10 cellular contexts compared by ENCODE assay signal in genomic region chr10:46283217-46283944, GRCh38. TPM values are rescaled to one million over a fixed set of nuclear protein-coding genes. Genes with fewer than 3 reads are reported as not detected.
DNase-seq lines count a peak whose midpoint lies in the region; ATAC-seq and TF ChIP-seq lines count a peak whose summit lies in the region.
"Had no signal": no experiment of that assay in that cellular context is flagged by ENCODE, and none has a peak within 500 bp of the region (broad histone marks: within the 10 kb centered on the region; RNA-seq: fewer than 3 reads in every experiment).

No MANE protein-coding gene starts in this region.

- TF ChIP-seq EP300 in gastroesophageal sphincter (IDR thresholded peaks at IDR 0.05) = no peak

- no peak overlapping the region for H3K9ac ChIP-seq in skeletal muscle satellite cell (ENCODE audit: low read depth, low read length)

- no peak for DNase-seq in HAP-1 (ENCODE audit: low spot score in 2 of 2)
- DNase-seq in HK-2 (ENCODE audit: unreplicated experiment) = no peak
- no peak for DNase-seq in A172 (ENCODE audit: low spot score)
- DNase-seq: SHP77 had no signal

- WGBS in gastroesophageal sphincter (ENCODE audit: low coverage in 1 of 2), 2 donors = 60% methylated on average over 1 of the region's 14 CpGs; no CpG with 5 or more reads in 1 of the 2 donors

- no peaks in the 10 kb centered on the region for H3K27me3 ChIP-seq in HAP-1 (ENCODE audit: low read depth)
- no peaks in the 10 kb centered on the region for H3K27me3 ChIP-seq in gastroesophageal sphincter
- H3K27me3 ChIP-seq in skeletal muscle satellite cell (ENCODE audit: control insufficient read depth, insufficient read depth, low read length) = peaks cover 20% of the 10 kb centered on the region

- 0 out of 2 replicates have a peak, but pooled peaks cover 3% of the 10 kb centered on the region for H3K4me1 ChIP-seq in HAP-1
- peaks cover 0 to 30% (median 12%) of the 10 kb centered on the region in 3 donors for H3K4me1 ChIP-seq in gastroesophageal sphincter
- H3K4me1 ChIP-seq in skeletal muscle satellite cell (ENCODE audit: control insufficient read depth, insufficient read depth, low read length) = peaks cover 3% of the 10 kb centered on the region

- peak overlapping the region in 1 of 4 donors; percentile 87 for H3K27ac ChIP-seq in gastroesophageal sphincter

- H3K9me3 ChIP-seq in HAP-1 = no peaks in the 10 kb centered on the region
- no peaks in the 10 kb centered on the region for H3K9me3 ChIP-seq in gastroesophageal sphincter
- H3K9me3 ChIP-seq in skeletal muscle satellite cell (replicated peaks; ENCODE audit: low read length) = no peaks in the 10 kb centered on the region

- ATAC-seq in gastroesophageal sphincter = no peak
- ATAC-seq in HG03135 (IDR thresholded peaks at IDR 0.05; ENCODE audit: unreplicated experiment) = no peak
- no peak for ATAC-seq in HG03097 (IDR thresholded peaks at IDR 0.05; ENCODE audit: low FRiP score, unreplicated experiment)

- H3K36me3 ChIP-seq in HAP-1 (replicated peaks) = no peaks in the 10 kb centered on the region
- no peaks in the 10 kb centered on the region for H3K36me3 ChIP-seq in gastroesophageal sphincter
- H3K36me3 ChIP-seq in skeletal muscle satellite cell (ENCODE audit: insufficient read depth, low read length) = no peaks in the 10 kb centered on the region

- no peak for TF ChIP-seq POLR2A in gastroesophageal sphincter (IDR thresholded peaks at IDR 0.05)

- H3K4me2 ChIP-seq in skeletal muscle satellite cell (ENCODE audit: low read length) = peak overlapping the region; percentile 82

- peak overlapping the region; percentile 24; the same call in 1 of the 2 replicates for H3K4me3 ChIP-seq in HAP-1
- peak overlapping the region; percentile 60; the same call in 1 of the 2 replicates for H3K4me3 ChIP-seq in WI38 (ENCODE audit: low read depth, low read length)
- H3K4me3 ChIP-seq in gastroesophageal sphincter = peak overlapping the region; percentile 39 to 61
- H3K4me3 ChIP-seq in skeletal muscle satellite cell (ENCODE audit: low read length) = peak overlapping the region; percentile 60

- no peak for TF ChIP-seq CTCF in WI38 (IDR thresholded peaks at IDR 0.05; ENCODE audit: low read depth, low read length)
- peak in 1 of 4 experiments; percentile 21 for TF ChIP-seq CTCF in gastroesophageal sphincter (IDR thresholded peaks at IDR 0.05)

- in situ Hi-C loops in HAP-1 (cut with MboI; ENCODE audit: low sequenced_read_pairs) = loop anchor here (5.0 kb wide), 2 partner anchors 176 to 1099 kb away; partner anchors contain the start of gene ZNF488

RNA-seq across cellular contexts. Expression of gene ANTXRL, which starts 3.4 kb away (rescaled TPM):
- not detected for total RNA-seq in gastroesophageal sphincter
- total RNA-seq in skeletal muscle satellite cell (2012; rRNA removed) = not detected in 2 replicates
- 1.8 TPM in 1 of 2 replicates, not detected in the other for total RNA-seq in A172 (2014; rRNA removed; shearing (Covaris generic))
- total RNA-seq: subcutaneous adipose tissue had no signal
